33 cellular contexts compared by ENCODE assay signal in genomic region chr5:180013660-180014059, GRCh38.
"Had no signal": no experiment of that assay in that cellular context is flagged by ENCODE, and none has a peak within 500 bp of the region (broad histone marks: within the 10 kb centered on the region; RNA-seq: fewer than 3 reads in every experiment).

No MANE protein-coding gene starts in this region.

- H3K27me3 Mint-ChIP-seq: activated B cell treated with CpG ODN at 0.5 μM for 24 hours; activated CD4-positive, alpha-beta memory T cell treated with anti-CD3 and anti-CD28 coated beads for 36 hours; activated CD4-positive, alpha-beta T cell treated with anti-CD3 and anti-CD28 coated beads, Interleukin-2, amount 10 ng/mL, durations not matched to agents 24 days and 14 days; activated CD8-positive, alpha-beta T cell treated with anti-CD3 and anti-CD28 coated beads for 36 hours; activated naive CD8-positive, alpha-beta T cell treated with anti-CD3 and anti-CD28 coated beads for 36 hours; activated T-helper 17 cell treated with anti-CD3 and anti-CD28 coated beads, Interleukin-2, amount 50 U/mL, for 72 hours; central memory CD8-positive, alpha-beta T cell had no signal

- H3K9me3 Mint-ChIP-seq: activated B cell treated with CpG ODN at 0.5 μM for 24 hours; activated CD4-positive, alpha-beta memory T cell treated with anti-CD3 and anti-CD28 coated beads for 36 hours; activated CD4-positive, alpha-beta T cell treated with anti-CD3 and anti-CD28 coated beads, Interleukin-2, amount 10 ng/mL, durations not matched to agents 24 days and 14 days; activated CD8-positive, alpha-beta T cell treated with anti-CD3 and anti-CD28 coated beads for 36 hours; activated naive CD4-positive, alpha-beta T cell treated with anti-CD3 and anti-CD28 coated beads for 36 hours; activated naive CD4-positive, alpha-beta T cell treated with anti-CD3 and anti-CD28 coated beads, Interleukin-2, amount 50 U/mL, for 72 hours; activated naive CD8-positive, alpha-beta T cell treated with anti-CD3 and anti-CD28 coated beads for 36 hours; activated T-cell treated with anti-CD3 and anti-CD28 coated beads, Interleukin-2, amount 50 U/mL, for 4 hours; activated T-helper 1 cell treated with anti-CD3 and anti-CD28 coated beads, Interleukin-12 subunit alpha, Interleukin-12 subunit beta, Interleukin-2, Interleukin-4 antibody, amounts not matched to agents 30 ng/mL and 10 ng/mL and 1 ng/mL, durations not matched to agents 14 hours and 24 hours and 36 hours; activated T-helper 17 cell treated with anti-CD3 and anti-CD28 coated beads, Interleukin-2, amount 50 U/mL, for 72 hours; central memory CD8-positive, alpha-beta T cell; T-helper 1 cell treated with Interleukin-12 subunit alpha and Interleukin-12 subunit beta and Interleukin-4 antibody, amounts not matched to agents 30 μg/mL and 1 μg/mL, for 36 hours; T-helper 2 cell treated with Interferon-gamma antibody and Interleukin-4, amounts not matched to agents 5 μg/mL and 100 μg/mL, for 36 hours had no signal

- H3K27ac Mint-ChIP-seq: activated B cell treated with CpG ODN at 0.5 μM for 24 hours; activated CD4-positive, alpha-beta memory T cell treated with anti-CD3 and anti-CD28 coated beads for 36 hours; activated CD4-positive, alpha-beta T cell treated with anti-CD3 and anti-CD28 coated beads, Interleukin-2, amount 10 ng/mL, durations not matched to agents 24 days and 14 days; activated CD8-positive, alpha-beta T cell treated with anti-CD3 and anti-CD28 coated beads for 36 hours; activated naive CD4-positive, alpha-beta T cell treated with anti-CD3 and anti-CD28 coated beads for 36 hours; activated naive CD4-positive, alpha-beta T cell treated with anti-CD3 and anti-CD28 coated beads, Interleukin-2, amount 50 U/mL, for 72 hours; activated naive CD8-positive, alpha-beta T cell treated with anti-CD3 and anti-CD28 coated beads for 36 hours; activated T-cell treated with anti-CD3 and anti-CD28 coated beads, Interleukin-2, amount 50 U/mL, for 72 hours; activated T-helper 1 cell treated with anti-CD3 and anti-CD28 coated beads, Interleukin-12 subunit alpha, Interleukin-12 subunit beta, Interleukin-2, Interleukin-4 antibody, amounts not matched to agents 30 ng/mL and 10 ng/mL and 1 ng/mL, durations not matched to agents 14 hours and 24 hours and 36 hours; activated T-helper 17 cell treated with anti-CD3 and anti-CD28 coated beads, Interleukin-2, amount 50 U/mL, for 72 hours; T-helper 1 cell treated with Interleukin-12 subunit alpha and Interleukin-12 subunit beta and Interleukin-4 antibody, amounts not matched to agents 30 μg/mL and 1 μg/mL, for 36 hours; T-helper 2 cell treated with Interferon-gamma antibody and Interleukin-4, amounts not matched to agents 5 μg/mL and 100 μg/mL, for 36 hours had no signal

- H3K4me1 Mint-ChIP-seq: activated B cell treated with CpG ODN at 0.5 μM for 24 hours; activated CD4-positive, alpha-beta T cell treated with anti-CD3 and anti-CD28 coated beads, Interleukin-2, amount 10 ng/mL, durations not matched to agents 24 days and 14 days; activated T-helper 17 cell treated with anti-CD3 and anti-CD28 coated beads, Interleukin-2, amount 50 U/mL, for 72 hours had no signal

- DNase-seq: activated B cell treated with CpG ODN at 0.5 μM for 24 hours; activated CD4-positive, alpha-beta memory T cell treated with anti-CD3 and anti-CD28 coated beads for 36 hours; activated CD4-positive, alpha-beta T cell treated with anti-CD3 and anti-CD28 coated beads for 4 hours; activated CD4-positive, alpha-beta T cell treated with anti-CD3 and anti-CD28 coated beads, Interleukin-2, amount 10 ng/mL, durations not matched to agents 24 days and 14 days; activated CD4-positive, alpha-beta T cell treated with anti-CD3 and anti-CD28 coated beads, Interleukin-2, amount 50 U/mL, for 1 hour; activated CD4-positive, alpha-beta T cell treated with anti-CD3 and anti-CD28 coated beads, Interleukin-2, amount 50 U/mL, for 4 hours; activated CD4-positive, CD25-positive, alpha-beta regulatory T cell treated with anti-CD3 and anti-CD28 coated beads, Interleukin-2, amount 50 U/mL, for 72 hours; activated CD8-positive, alpha-beta memory T cell treated with anti-CD3 and anti-CD28 coated beads, Interleukin-2, amount 50 U/mL, for 4 hours; activated CD8-positive, alpha-beta T cell treated with anti-CD3 and anti-CD28 coated beads for 36 hours; activated effector memory CD4-positive, alpha-beta T cell treated with anti-CD3 and anti-CD28 coated beads, Interleukin-2, amount 50 U/mL, for 16 hours; activated gamma-delta T cell treated with Interleukin-2 at 50 U/mL for 16 hours; activated naive CD4-positive, alpha-beta T cell; activated naive CD4-positive, alpha-beta T cell treated with anti-CD3 and anti-CD28 coated beads for 36 hours; activated naive CD4-positive, alpha-beta T cell treated with anti-CD3 and anti-CD28 coated beads, Interleukin-2, amount 50 U/mL, for 16 hours; activated naive CD8-positive, alpha-beta T cell treated with anti-CD3 and anti-CD28 coated beads for 36 hours; activated T-cell treated with anti-CD3 and anti-CD28 coated beads for 4 hours; activated T-cell treated with anti-CD3 and anti-CD28 coated beads, Interleukin-2, amount 50 U/mL, for 1 hour; activated T-cell treated with anti-CD3 and anti-CD28 coated beads, Interleukin-2, amount 50 U/mL, for 4 hours; activated T-cell treated with anti-CD3 and anti-CD28 coated beads, Interleukin-2, amount 50 U/mL, for 72 hours; amygdala; anterior cingulate cortex; brain microvascular endothelial cell; cerebellar nuclear complex; SW 1271; T-helper 1 cell; T-helper 2 cell; T-helper 9 cell had no signal

- H3K4me3 Mint-ChIP-seq: activated B cell treated with CpG ODN at 0.5 μM for 24 hours; activated CD4-positive, alpha-beta memory T cell treated with anti-CD3 and anti-CD28 coated beads for 36 hours; activated CD4-positive, alpha-beta T cell treated with anti-CD3 and anti-CD28 coated beads, Interleukin-2, amount 10 ng/mL, durations not matched to agents 24 days and 14 days; activated CD8-positive, alpha-beta T cell treated with anti-CD3 and anti-CD28 coated beads for 36 hours; activated naive CD4-positive, alpha-beta T cell treated with anti-CD3 and anti-CD28 coated beads for 36 hours; activated naive CD8-positive, alpha-beta T cell treated with anti-CD3 and anti-CD28 coated beads for 36 hours; activated T-cell treated with anti-CD3 and anti-CD28 coated beads, Interleukin-2, amount 50 U/mL, for 4 hours; activated T-cell treated with anti-CD3 and anti-CD28 coated beads, Interleukin-2, amount 50 U/mL, for 72 hours; activated T-helper 1 cell treated with anti-CD3 and anti-CD28 coated beads, Interleukin-12 subunit alpha, Interleukin-12 subunit beta, Interleukin-2, Interleukin-4 antibody, amounts not matched to agents 30 ng/mL and 10 ng/mL and 1 ng/mL, durations not matched to agents 14 hours and 24 hours and 36 hours; activated T-helper 17 cell treated with anti-CD3 and anti-CD28 coated beads, Interleukin-2, amount 50 U/mL, for 72 hours; central memory CD8-positive, alpha-beta T cell; T-helper 1 cell treated with Interleukin-12 subunit alpha and Interleukin-12 subunit beta and Interleukin-4 antibody, amounts not matched to agents 30 μg/mL and 1 μg/mL, for 36 hours; T-helper 2 cell treated with Interferon-gamma antibody and Interleukin-4, amounts not matched to agents 5 μg/mL and 100 μg/mL, for 36 hours had no signal

- H3K36me3 Mint-ChIP-seq: activated naive CD4-positive, alpha-beta T cell treated with anti-CD3 and anti-CD28 coated beads, Interleukin-2, amount 50 U/mL, for 72 hours had no signal
